ENCODE assay signal across 19 cellular contexts in genomic region chr6:89660981-89661380, GRCh38. TPM values are rescaled to one million over a fixed set of nuclear protein-coding genes. Genes with fewer than 3 reads are reported as not detected.
DNase-seq lines count a peak whose midpoint lies in the region; ATAC-seq and TF ChIP-seq lines count a peak whose summit lies in the region.
"Had no signal": no experiment of that assay in that cellular context is flagged by ENCODE, and none has a peak within 500 bp of the region (broad histone marks: within the 10 kb centered on the region; RNA-seq: fewer than 3 reads in every experiment).

No MANE protein-coding gene starts in this region.

- H3K4me1 Mint-ChIP-seq in activated naive CD8-positive, alpha-beta T cell treated with anti-CD3 and anti-CD28 coated beads for 36 hours, result no peaks in the 10 kb centered on the region
- H3K4me1 Mint-ChIP-seq in activated naive CD8-positive, alpha-beta T cell treated with anti-CD3 and anti-CD28 coated beads, Interleukin-2, amount 50 U/mL, for 24 hours, result no peaks in the 10 kb centered on the region
- H3K4me1 Mint-ChIP-seq in endodermal cell, result no peaks in the 10 kb centered on the region
- H3K4me1 Mint-ChIP-seq in stimulated activated naive B cell treated with anti-CD40 and anti-IgM and Interleukin-4, amounts not matched to agents 10 μg/mL and 1 μg/mL and 100 μg/mL, for 72 hours, result peaks cover 0 to 4% of the 10 kb centered on the region in 2 donors
- no peaks in the 10 kb centered on the region for H3K4me1 Mint-ChIP-seq in activated CD8-positive, alpha-beta memory T cell treated with anti-CD3 and anti-CD28 coated beads, Interleukin-2, amount 10 ng/mL, durations not matched to agents 7 days and 5 days
- H3K4me1 Mint-ChIP-seq: CD14-positive monocyte; CD4-positive, alpha-beta memory T cell had no signal

- no peak for TF ChIP-seq CTCF in endodermal cell (conservative IDR thresholded peaks at IDR 0.05)
- no peak for TF ChIP-seq CTCF in psoas muscle (IDR thresholded peaks at IDR 0.05)

- H3K36me3 Mint-ChIP-seq in activated naive CD8-positive, alpha-beta T cell treated with anti-CD3 and anti-CD28 coated beads for 36 hours, result peaks cover 13% of the 10 kb centered on the region
- peaks cover 63% of the 10 kb centered on the region for H3K36me3 Mint-ChIP-seq in activated naive CD8-positive, alpha-beta T cell treated with anti-CD3 and anti-CD28 coated beads, Interleukin-2, amount 50 U/mL, for 24 hours (ENCODE audit: low read depth)
- peaks cover 86% of the 10 kb centered on the region for H3K36me3 Mint-ChIP-seq in endodermal cell (ENCODE audit: low read depth)
- peaks cover 40 to 60% of the 10 kb centered on the region in 2 donors for H3K36me3 Mint-ChIP-seq in stimulated activated naive B cell treated with anti-CD40 and anti-IgM and Interleukin-4, amounts not matched to agents 10 μg/mL and 1 μg/mL and 100 μg/mL, for 72 hours
- peaks cover 36% of the 10 kb centered on the region for H3K36me3 Mint-ChIP-seq in activated CD8-positive, alpha-beta memory T cell treated with anti-CD3 and anti-CD28 coated beads, Interleukin-2, amount 10 ng/mL, durations not matched to agents 7 days and 5 days

- H3K4me3 ChIP-seq in endodermal cell (ENCODE audit: low read length), result no peak overlapping the region
- peak overlapping the region; percentile 15 for H3K4me3 ChIP-seq in psoas muscle
- H3K4me3 ChIP-seq: A549, BLaER1 had no signal

- H3K36me3 ChIP-seq in endodermal cell (ENCODE audit: control insufficient read depth, insufficient read depth, low read length), result peaks cover 94% of the 10 kb centered on the region
- H3K36me3 ChIP-seq in psoas muscle (ENCODE audit: insufficient read depth in 1 of 2, low read depth in 1 of 2), result peaks cover 20 to 85% of the 10 kb centered on the region in 2 donors

- peak overlapping the region; percentile 55 for H3K27ac Mint-ChIP-seq in activated naive CD8-positive, alpha-beta T cell treated with anti-CD3 and anti-CD28 coated beads for 36 hours
- H3K27ac Mint-ChIP-seq in activated naive CD8-positive, alpha-beta T cell treated with anti-CD3 and anti-CD28 coated beads, Interleukin-2, amount 50 U/mL, for 24 hours, result no peak overlapping the region
- peak overlapping the region; percentile 10 for H3K27ac Mint-ChIP-seq in endodermal cell
- H3K27ac Mint-ChIP-seq in stimulated activated naive B cell treated with anti-CD40 and anti-IgM and Interleukin-4, amounts not matched to agents 10 μg/mL and 1 μg/mL and 100 μg/mL, for 72 hours, result peak overlapping the region; percentile 47
- H3K27ac Mint-ChIP-seq in activated CD8-positive, alpha-beta memory T cell treated with anti-CD3 and anti-CD28 coated beads, Interleukin-2, amount 10 ng/mL, durations not matched to agents 7 days and 5 days, result no peak overlapping the region
- H3K27ac Mint-ChIP-seq: HFFc6 had no signal

- H3K27me3 ChIP-seq in endodermal cell (ENCODE audit: control insufficient read depth, insufficient read depth, low read length, poor library complexity, severe bottlenecking) (no peaks in the 10 kb centered on the region), psoas muscle (ENCODE audit: insufficient read depth in 3 of 3, low read length in 2 of 3) (no peaks in the 10 kb centered on the region)
- H3K27me3 ChIP-seq: BLaER1 had no signal

- H3K4me1 ChIP-seq in endodermal cell (ENCODE audit: control insufficient read depth, insufficient read depth, low read length) (no peaks in the 10 kb centered on the region), psoas muscle (peaks cover 19% of the 10 kb centered on the region)
- H3K4me1 ChIP-seq: A549, BLaER1 had no signal

- H3K27ac ChIP-seq in endodermal cell (ENCODE audit: low read depth, low read length), result no peak overlapping the region
- peak overlapping the region; percentile 75 for H3K27ac ChIP-seq in psoas muscle
- H3K27ac ChIP-seq: 22Rv1, A549, BLaER1, HL-60 had no signal

- no peak for DNase-seq in activated naive CD8-positive, alpha-beta T cell treated with anti-CD3 and anti-CD28 coated beads for 36 hours
- DNase-seq in activated naive CD8-positive, alpha-beta T cell treated with anti-CD3 and anti-CD28 coated beads, Interleukin-2, amount 50 U/mL, for 24 hours, result no peak
- peak; percentile 5 for DNase-seq in endodermal cell
- no peak for DNase-seq in psoas muscle
- no peak for DNase-seq in stimulated activated naive B cell treated with anti-CD40 and anti-IgM and Interleukin-4, amounts not matched to agents 10 μg/mL and 1 μg/mL and 100 μg/mL, for 72 hours
- DNase-seq in activated CD8-positive, alpha-beta memory T cell treated with anti-CD3 and anti-CD28 coated beads, Interleukin-2, amount 10 ng/mL, durations not matched to agents 7 days and 5 days, result no peak
- DNase-seq in HK-2 (ENCODE audit: unreplicated experiment), result no peak
- DNase-seq: CD4-positive, alpha-beta memory T cell; DMS153; DMS79; GDM1; HFFc6 had no signal

- ATAC-seq in activated naive CD8-positive, alpha-beta T cell treated with anti-CD3 and anti-CD28 coated beads, Interleukin-2, amount 50 U/mL, for 24 hours, result no peak
- ATAC-seq in psoas muscle (peak; percentile 57 to 84 (median 78)), HG03039 (IDR thresholded peaks at IDR 0.05; ENCODE audit: unreplicated experiment) (no peak)
- ATAC-seq in stimulated activated naive B cell treated with anti-CD40 and anti-IgM and Interleukin-4, amounts not matched to agents 10 μg/mL and 1 μg/mL and 100 μg/mL, for 72 hours (replicated peaks), result no peak
- ATAC-seq in activated CD8-positive, alpha-beta memory T cell treated with anti-CD3 and anti-CD28 coated beads, Interleukin-2, amount 10 ng/mL, durations not matched to agents 7 days and 5 days, result no peak
- ATAC-seq: A549, HCT116 had no signal

- H3K9me3 ChIP-seq in endodermal cell (ENCODE audit: control insufficient read depth, low read length) (no peaks in the 10 kb centered on the region), psoas muscle (no peaks in the 10 kb centered on the region)
- H3K9me3 ChIP-seq: A549, BLaER1 had no signal

- no peak overlapping the region for H3K9ac ChIP-seq in endodermal cell (ENCODE audit: extremely low read depth, low read length, poor library complexity, severe bottlenecking)
- H3K9ac ChIP-seq: BLaER1 had no signal

- H3K9me3 Mint-ChIP-seq in activated naive CD8-positive, alpha-beta T cell treated with anti-CD3 and anti-CD28 coated beads for 36 hours, result no peaks in the 10 kb centered on the region
- H3K9me3 Mint-ChIP-seq in activated naive CD8-positive, alpha-beta T cell treated with anti-CD3 and anti-CD28 coated beads, Interleukin-2, amount 50 U/mL, for 24 hours, result no peaks in the 10 kb centered on the region
- H3K9me3 Mint-ChIP-seq in endodermal cell, result no peaks in the 10 kb centered on the region
- no peaks in the 10 kb centered on the region for H3K9me3 Mint-ChIP-seq in stimulated activated naive B cell treated with anti-CD40 and anti-IgM and Interleukin-4, amounts not matched to agents 10 μg/mL and 1 μg/mL and 100 μg/mL, for 72 hours
- H3K9me3 Mint-ChIP-seq in activated CD8-positive, alpha-beta memory T cell treated with anti-CD3 and anti-CD28 coated beads, Interleukin-2, amount 10 ng/mL, durations not matched to agents 7 days and 5 days (ENCODE audit: low read depth), result no peaks in the 10 kb centered on the region
- H3K9me3 Mint-ChIP-seq: CD14-positive monocyte, HFFc6 had no signal

- no peak overlapping the region for H3K4me3 Mint-ChIP-seq in activated naive CD8-positive, alpha-beta T cell treated with anti-CD3 and anti-CD28 coated beads for 36 hours
- H3K4me3 Mint-ChIP-seq in activated naive CD8-positive, alpha-beta T cell treated with anti-CD3 and anti-CD28 coated beads, Interleukin-2, amount 50 U/mL, for 24 hours, result no peak overlapping the region
- no peak overlapping the region for H3K4me3 Mint-ChIP-seq in endodermal cell
- no peak overlapping the region for H3K4me3 Mint-ChIP-seq in stimulated activated naive B cell treated with anti-CD40 and anti-IgM and Interleukin-4, amounts not matched to agents 10 μg/mL and 1 μg/mL and 100 μg/mL, for 72 hours
- no peak overlapping the region for H3K4me3 Mint-ChIP-seq in activated CD8-positive, alpha-beta memory T cell treated with anti-CD3 and anti-CD28 coated beads, Interleukin-2, amount 10 ng/mL, durations not matched to agents 7 days and 5 days
- H3K4me3 Mint-ChIP-seq: CD14-positive monocyte, HFFc6 had no signal

- no peaks in the 10 kb centered on the region for H3K27me3 Mint-ChIP-seq in activated naive CD8-positive, alpha-beta T cell treated with anti-CD3 and anti-CD28 coated beads for 36 hours
- H3K27me3 Mint-ChIP-seq in activated naive CD8-positive, alpha-beta T cell treated with anti-CD3 and anti-CD28 coated beads, Interleukin-2, amount 50 U/mL, for 24 hours, result no peaks in the 10 kb centered on the region
- H3K27me3 Mint-ChIP-seq in endodermal cell (ENCODE audit: insufficient read depth), result no peaks in the 10 kb centered on the region
- H3K27me3 Mint-ChIP-seq in stimulated activated naive B cell treated with anti-CD40 and anti-IgM and Interleukin-4, amounts not matched to agents 10 μg/mL and 1 μg/mL and 100 μg/mL, for 72 hours, result no peaks in the 10 kb centered on the region
- H3K27me3 Mint-ChIP-seq in activated CD8-positive, alpha-beta memory T cell treated with anti-CD3 and anti-CD28 coated beads, Interleukin-2, amount 10 ng/mL, durations not matched to agents 7 days and 5 days, result no peaks in the 10 kb centered on the region
- H3K27me3 Mint-ChIP-seq: CD4-positive, alpha-beta memory T cell had no signal

- CTCF ChIA-PET in activated CD8-positive, alpha-beta memory T cell treated with anti-CD3 and anti-CD28 coated beads, Interleukin-2, amount 10 ng/mL, durations not matched to agents 7 days and 5 days (lab: Charles Lee), result interaction anchor here (0.5 kb wide), 1 partner anchor 42 kb away, joined by 3 read pairs; no protein-coding TSS in a partner anchor

- intact Hi-C loops in psoas muscle (cut with DNase I), result no loop called here

- WGBS in endodermal cell (ENCODE audit: insufficient coverage in 1 of 2, insufficient read length in 1 of 2), 2 experiments, result 92 to 96% methylated on average over 4 of the region's 4 CpGs
- 47 to 70% (median 51%) methylated on average over 4 of the region's 4 CpGs for WGBS in psoas muscle, 3 donors

RNA-seq across cellular contexts. Expression of gene LYRM2, which starts 22.4 kb away (rescaled TPM):
- total RNA-seq in activated naive CD8-positive, alpha-beta T cell treated with anti-CD3 and anti-CD28 coated beads for 36 hours, result 10 to 100 TPM; 31.6 to 32.3 TPM
- 10 to 100 TPM; 20.4 to 21.9 TPM for total RNA-seq in endodermal cell
- 38.1 TPM for polyA plus RNA-seq in endodermal cell (2013, experiment 1 of 2)
- 39.9 TPM for polyA plus RNA-seq in endodermal cell (2013, experiment 2 of 2)
- total RNA-seq in psoas muscle, result 10 to 100 TPM; 36.3 to 45.6 (median 40.8) TPM
- 10 to 100 TPM; 22.1 to 71.1 (median 28.8) TPM for polyA plus RNA-seq in psoas muscle
- 10 to 100 TPM; 28.9 to 30.1 TPM for total RNA-seq in activated CD8-positive, alpha-beta memory T cell treated with anti-CD3 and anti-CD28 coated beads, Interleukin-2, amount 10 ng/mL, durations not matched to agents 7 days and 5 days

Comparison
In these comparisons a context has a peak if more than half of its experiments do, and no peak if none do; other contexts are left out.
1. H3K27ac Mint-ChIP-seq: peak in activated naive CD8-positive, alpha-beta T cell treated with anti-CD3 and anti-CD28 coated beads for 36 hours (single experiment), endodermal cell (single experiment) and stimulated activated naive B cell treated with anti-CD40 and anti-IgM and Interleukin-4, amounts not matched to agents 10 μg/mL and 1 μg/mL and 100 μg/mL, for 72 hours (single experiment); none in activated naive CD8-positive, alpha-beta T cell treated with anti-CD3 and anti-CD28 coated beads, Interleukin-2, amount 50 U/mL, for 24 hours (single experiment) and activated CD8-positive, alpha-beta memory T cell treated with anti-CD3 and anti-CD28 coated beads, Interleukin-2, amount 10 ng/mL, durations not matched to agents 7 days and 5 days (single experiment).
2. ATAC-seq: peak in psoas muscle (4 of 4); none in activated naive CD8-positive, alpha-beta T cell treated with anti-CD3 and anti-CD28 coated beads, Interleukin-2, amount 50 U/mL, for 24 hours (single experiment), stimulated activated naive B cell treated with anti-CD40 and anti-IgM and Interleukin-4, amounts not matched to agents 10 μg/mL and 1 μg/mL and 100 μg/mL, for 72 hours (0 of 2), activated CD8-positive, alpha-beta memory T cell treated with anti-CD3 and anti-CD28 coated beads, Interleukin-2, amount 10 ng/mL, durations not matched to agents 7 days and 5 days (single experiment) and HG03039 (single experiment).